10 cellular contexts compared by ENCODE assay signal in genomic region chr22:41478891-41479521, GRCh38. TPM values are rescaled to one million over a fixed set of nuclear protein-coding genes. Genes with fewer than 3 reads are reported as not detected.
DNase-seq lines count a peak whose midpoint lies in the region; ATAC-seq and TF ChIP-seq lines count a peak whose summit lies in the region.
"Had no signal": no experiment of that assay in that cellular context is flagged by ENCODE, and none has a peak within 500 bp of the region (broad histone marks: within the 10 kb centered on the region; RNA-seq: fewer than 3 reads in every experiment).

No MANE protein-coding gene starts in this region.

- no peaks in the 10 kb centered on the region for H3K9me3 ChIP-seq in mammary epithelial cell (replicated peaks; ENCODE audit: insufficient read depth, low read length)

- no peak overlapping the region for H3K27ac ChIP-seq in mammary epithelial cell (ENCODE audit: insufficient read depth, low read depth, low read length)

- peaks cover 2% of the 10 kb centered on the region for H3K36me3 ChIP-seq in mammary epithelial cell (ENCODE audit: insufficient read depth, low read length)

- peaks cover 4% of the 10 kb centered on the region for H3K4me1 ChIP-seq in mammary epithelial cell (ENCODE audit: insufficient read depth, low read length)

- CTCF ChIA-PET in mammary epithelial cell (lab: Charles Lee; ENCODE audit: low non-redundant PET): no interaction called here

- H4K20me1 ChIP-seq in mammary epithelial cell (ENCODE audit: insufficient read depth, low read length): no peaks in the 10 kb centered on the region

- H2AFZ ChIP-seq in mammary epithelial cell (ENCODE audit: low read depth, low read length): no peak overlapping the region

- H3K4me1 Mint-ChIP-seq in naive B cell: peaks cover 55 to 78% (median 74%) of the 10 kb centered on the region in 3 donors

- no peak overlapping the region for H3K4me3 ChIP-seq in mammary epithelial cell (replicated peaks in 1 of 3; ENCODE audit: insufficient read depth in 1 of 3, low read depth in 2 of 3, low read length in 3 of 3)

- DNase-seq in AML-193 (lab: John Stamatoyannopoulos, UW) (peak; percentile 54 to 58), mammary epithelial cell (peak; percentile 10), naive B cell (peak; percentile 17)

- in situ Hi-C loops in mammary epithelial cell (cut with MboI; ENCODE audit: low sequenced_read_pairs in 2 of 2): no loop called here

- peak overlapping the region; percentile 61 to 90 (median 82) for H3K4me3 Mint-ChIP-seq in naive B cell
- H3K4me3 Mint-ChIP-seq: central memory CD8-positive, alpha-beta T cell had no signal

- peak overlapping the region; percentile 78 to 98 (median 96) for H3K27ac Mint-ChIP-seq in naive B cell

- H3K9me3 Mint-ChIP-seq in naive B cell: no peaks in the 10 kb centered on the region
- H3K9me3 Mint-ChIP-seq: central memory CD8-positive, alpha-beta T cell had no signal

- peaks cover 0 to 4% of the 10 kb centered on the region in 2 donors for H3K36me3 Mint-ChIP-seq in naive B cell

- TF ChIP-seq CTCF in mammary epithelial cell (conservative IDR thresholded peaks at IDR 0.05 in 1 of 2, IDR thresholded peaks at IDR 0.05 in 1 of 2; ENCODE audit: extremely low read depth in 1 of 2, insufficient read depth in 1 of 2, low read depth in 1 of 2, low read length in 2 of 2): no peak

- H3K27me3 Mint-ChIP-seq in naive B cell: no peaks in the 10 kb centered on the region
- H3K27me3 Mint-ChIP-seq: central memory CD8-positive, alpha-beta T cell had no signal

- no peak overlapping the region for H3K4me2 ChIP-seq in mammary epithelial cell (ENCODE audit: insufficient read depth, low read depth, low read length)

- H3K9ac ChIP-seq in mammary epithelial cell (ENCODE audit: insufficient read depth, low read length): no peak overlapping the region

- 55% methylated on average over 7 of the region's 7 CpGs for WGBS in mammary epithelial cell (ENCODE audit: low coverage, missing lambda C conversion rate)

- peaks cover 88% of the 10 kb centered on the region for H3K79me2 ChIP-seq in mammary epithelial cell (ENCODE audit: insufficient read depth, low read length)

- intact Hi-C loops in mammary epithelial cell (cut with micrococcal nuclease): no loop called here

- ATAC-seq in HG02759 (IDR thresholded peaks at IDR 0.05; ENCODE audit: unreplicated experiment) (peak; percentile 38), naive B cell (ENCODE audit: low read depth in 2 of 2) (peak; percentile 39 to 41), HG03139 (IDR thresholded peaks at IDR 0.05; ENCODE audit: unreplicated experiment) (no peak), HG03175 (IDR thresholded peaks at IDR 0.05; ENCODE audit: unreplicated experiment) (no peak), HG02884 (IDR thresholded peaks at IDR 0.05; ENCODE audit: unreplicated experiment) (no peak), HG03432 (IDR thresholded peaks at IDR 0.05; ENCODE audit: unreplicated experiment) (no peak)
- ATAC-seq: Panc1 had no signal

- no TSS peak for BruUV-seq in mammary epithelial cell (replicated peaks; lab: Mats Ljungman, UMichigan)

- dilution Hi-C loops in mammary epithelial cell (cut with HindIII; ENCODE audit: low sequenced_read_pairs): no loop called here

- H3K27me3 ChIP-seq in mammary epithelial cell (ENCODE audit: insufficient read depth, low read length): no peaks in the 10 kb centered on the region

RNA-seq across cellular contexts. Expression of gene ACO2, which starts 10.1 kb away (rescaled TPM):
- 10 to 100 TPM; 79.2 to 96.0 TPM for total RNA-seq in mammary epithelial cell
- 61.5 TPM for polyA plus RNA-seq in mammary epithelial cell
- 85.0 TPM for polyA minus RNA-seq in mammary epithelial cell
- 100 to 1,000 TPM in 3 of 6 donors, 10 to 100 TPM in 3; 88.9 to 124 (median 106) TPM for polyA plus RNA-seq in naive B cell (ENCODE audit: low read depth in 6 of 6)

RNA-seq across cellular contexts. Expression of gene PHF5A, which starts 10.5 kb away (rescaled TPM):
- total RNA-seq in mammary epithelial cell: 10 to 100 TPM; 32.2 to 54.3 TPM
- polyA plus RNA-seq in mammary epithelial cell (73.3 TPM), naive B cell (ENCODE audit: low read depth in 6 of 6) (10 to 100 TPM; 20.5 to 34.2 (median 26.7) TPM)
- 22.1 TPM for polyA minus RNA-seq in mammary epithelial cell

RNA-seq across cellular contexts. Expression of gene TOB2, which starts 32.4 kb away (rescaled TPM):
- 10 to 100 TPM; 28.3 to 30.3 TPM for total RNA-seq in mammary epithelial cell
- polyA plus RNA-seq in mammary epithelial cell (15.1 TPM), naive B cell (ENCODE audit: low read depth in 6 of 6) (10 to 100 TPM; 14.0 to 24.0 (median 22.2) TPM)
- polyA minus RNA-seq in mammary epithelial cell: 43.0 TPM

Comparison
In these comparisons a context has a peak if more than half of its experiments do, and no peak if none do; other contexts are left out.
1. ATAC-seq: peak in HG02759 (single experiment) and naive B cell (2 of 2); none in HG03139 (single experiment), HG03175 (single experiment), HG02884 (single experiment) and HG03432 (single experiment).
2. Peak in every context shown above with its lines, with median percentiles within 50 percentile points of each other: DNase-seq.